In the genomic region with DNA sequence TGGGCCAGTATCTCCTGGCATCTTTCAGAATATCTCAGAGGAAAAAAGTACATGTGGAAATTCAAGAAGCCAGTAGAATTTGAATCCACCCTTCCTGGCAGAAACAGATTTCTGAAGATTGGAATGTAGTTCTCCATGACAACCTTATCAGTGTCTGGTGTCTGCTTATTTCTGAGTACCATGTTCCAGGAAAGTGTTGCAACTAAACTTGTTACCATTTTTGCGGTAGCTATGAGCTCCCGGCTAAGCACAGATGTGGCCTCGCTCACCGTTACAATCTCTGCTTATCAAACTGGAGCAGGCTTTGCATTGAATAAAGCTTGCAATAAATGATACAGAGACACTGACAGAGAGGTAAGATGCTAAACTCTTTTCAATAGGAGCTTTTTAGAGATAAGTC, we compare ENCODE assay signal across 10 cellular contexts. TPM values are rescaled to one million over a fixed set of nuclear protein-coding genes. Genes with fewer than 3 reads are reported as not detected.
DNase-seq lines count a peak whose midpoint lies in the region; ATAC-seq and TF ChIP-seq lines count a peak whose summit lies in the region.
"Had no signal": no experiment of that assay in that cellular context is flagged by ENCODE, and none has a peak within 500 bp of the region (broad histone marks: within the 10 kb centered on the region; RNA-seq: fewer than 3 reads in every experiment).

No MANE protein-coding gene starts in this region.

- H3K27me3 Mint-ChIP-seq in memory B cell = no peaks in the 10 kb centered on the region

- in situ Hi-C loops in KBM-7 (cut with MboI; ENCODE audit: low pct_unique_long_range_greater_than_20kb, low sequenced_read_pairs) (no loop called here), G401 (cut with HindIII; ENCODE audit: low sequenced_read_pairs) (no loop called here)

- no peaks in the 10 kb centered on the region for H3K9me3 Mint-ChIP-seq in memory B cell
- H3K9me3 Mint-ChIP-seq: activated T-helper 1 cell treated with anti-CD3 and anti-CD28 coated beads, Interleukin-12 subunit alpha, Interleukin-12 subunit beta, Interleukin-2, Interleukin-4 antibody, amounts not matched to agents 30 ng/mL and 10 ng/mL and 1 ng/mL, durations not matched to agents 14 hours and 24 hours and 36 hours had no signal

- peak; percentile 39 for ATAC-seq in memory B cell (ENCODE audit: low read depth)
- no peak for ATAC-seq in GM21526 (IDR thresholded peaks at IDR 0.05; ENCODE audit: low FRiP score, unreplicated experiment)

- DNase-seq in AG20443 (ENCODE audit: low spot score) (peak; percentile 65), KBM-7 (peak; percentile 81), choroid plexus epithelial cell (ENCODE audit: low read depth) (peak; percentile 98), memory B cell (ENCODE audit: low spot score in 2 of 2) (no peak), G401 (ENCODE audit: low spot score) (no peak), ecto neural progenitor cell (ENCODE audit: low spot score) (no peak)
- no peak for DNase-seq in activated CD8-positive, alpha-beta memory T cell treated with anti-CD3 and anti-CD28 coated beads, Interleukin-2, amount 50 U/mL, for 48 hours
- DNase-seq: NCI-H1694 treated with DMSO at 0.1 percent for 48 hours had no signal

- no peak for TF ChIP-seq CTCF in choroid plexus epithelial cell (conservative IDR thresholded peaks at IDR 0.05; ENCODE audit: low read depth, low read length)

- no peak overlapping the region for H3K4me3 ChIP-seq in choroid plexus epithelial cell (ENCODE audit: low read depth, low read length)

- H3K4me3 Mint-ChIP-seq in memory B cell = peak overlapping the region; percentile 70
- H3K4me3 Mint-ChIP-seq: activated T-helper 1 cell treated with anti-CD3 and anti-CD28 coated beads, Interleukin-12 subunit alpha, Interleukin-12 subunit beta, Interleukin-2, Interleukin-4 antibody, amounts not matched to agents 30 ng/mL and 10 ng/mL and 1 ng/mL, durations not matched to agents 14 hours and 24 hours and 36 hours had no signal

- H3K4me1 Mint-ChIP-seq in memory B cell = peaks cover 17% of the 10 kb centered on the region

- H3K36me3 Mint-ChIP-seq in memory B cell = no peaks in the 10 kb centered on the region

- peak overlapping the region; percentile 98 for H3K27ac Mint-ChIP-seq in memory B cell
- H3K27ac Mint-ChIP-seq: activated T-helper 1 cell treated with anti-CD3 and anti-CD28 coated beads, Interleukin-12 subunit alpha, Interleukin-12 subunit beta, Interleukin-2, Interleukin-4 antibody, amounts not matched to agents 30 ng/mL and 10 ng/mL and 1 ng/mL, durations not matched to agents 14 hours and 24 hours and 36 hours had no signal

RNA-seq across cellular contexts. Expression of a gene that starts 13.0 kb away (rescaled TPM):
- 3.0 and 17.5 TPM in 2 replicates for total RNA-seq in G401 (2014; rRNA removed; shearing (Covaris generic))

Comparison
In these comparisons a context has a peak if more than half of its experiments do, and no peak if none do; other contexts are left out.
1. DNase-seq: peak in AG20443 (single experiment), KBM-7 (single experiment) and choroid plexus epithelial cell (single experiment); none in memory B cell (0 of 2), G401 (single experiment), ecto neural progenitor cell (single experiment) and activated CD8-positive, alpha-beta memory T cell treated with anti-CD3 and anti-CD28 coated beads, Interleukin-2, amount 50 U/mL, for 48 hours (single experiment).